Comparison of ENCODE assay signal across 3 cellular contexts in the genomic region with DNA sequence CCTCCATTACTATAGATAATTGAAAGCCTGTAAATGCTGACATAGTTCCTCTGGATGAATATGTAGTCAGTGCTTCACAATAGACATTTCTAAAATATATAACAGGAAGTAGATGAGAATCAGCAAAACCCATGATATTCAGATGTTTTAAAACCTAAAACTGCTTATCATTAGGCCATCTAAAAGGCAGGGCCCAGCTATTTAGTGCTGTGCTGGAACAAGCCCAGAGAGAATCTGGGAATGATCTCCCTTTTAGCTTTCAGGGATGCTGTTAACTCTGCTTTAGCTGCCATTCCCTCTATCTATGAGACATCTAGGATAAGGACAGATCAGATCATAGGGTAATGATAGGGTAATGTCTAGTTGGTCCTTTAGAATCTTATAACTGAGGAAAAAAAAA.
"Had no signal": no experiment of that assay in that cellular context is flagged by ENCODE, and none has a peak within 500 bp of the region (broad histone marks: within the 10 kb centered on the region; RNA-seq: fewer than 3 reads in every experiment).

No MANE protein-coding gene starts in this region.

- H3K4me3 ChIP-seq: GM12878 had no signal

- ATAC-seq: GM12878 had no signal

- DNase-seq: GDM1, GF-D8 had no signal
